ENCODE assay signal across 24 cellular contexts in genomic region chr9:91680129-91680528, GRCh38.
"Had no signal": no experiment of that assay in that cellular context is flagged by ENCODE, and none has a peak within 500 bp of the region (broad histone marks: within the 10 kb centered on the region; RNA-seq: fewer than 3 reads in every experiment).

No MANE protein-coding gene starts in this region.

- H3K27ac Mint-ChIP-seq: activated naive CD4-positive, alpha-beta T cell treated with anti-CD3 and anti-CD28 coated beads, Interleukin-2, amount 50 U/mL, for 24 hours; memory B cell; natural killer cell treated with Interleukin-12 subunit alpha and Interleukin-12 subunit beta and Interleukin-15 and Interleukin-18, amount 100 ng/mL, for 72 hours; stimulated activated memory B cell treated with anti-CD40 and anti-IgM and Interleukin-4, amounts not matched to agents 10 μg/mL and 1 μg/mL and 100 μg/mL, for 72 hours; T-helper 2 cell treated with Interferon-gamma antibody and Interleukin-4, amounts not matched to agents 5 μg/mL and 100 μg/mL, for 36 hours had no signal

- H3K4me1 Mint-ChIP-seq: activated naive CD4-positive, alpha-beta T cell treated with anti-CD3 and anti-CD28 coated beads, Interleukin-2, amount 50 U/mL, for 24 hours; memory B cell had no signal

- ATAC-seq: esophagus mucosa; gastroesophageal sphincter; left cardiac atrium; natural killer cell treated with Interleukin-12 subunit alpha and Interleukin-12 subunit beta and Interleukin-15 and Interleukin-18, amount 100 ng/mL, for 72 hours; right cardiac atrium; stimulated activated memory B cell treated with anti-CD40 and anti-IgM and Interleukin-4, amounts not matched to agents 10 μg/mL and 1 μg/mL and 100 μg/mL, for 72 hours had no signal

- H3K9me3 ChIP-seq: ascending aorta, gastroesophageal sphincter, neutrophil, ovary, prostate gland, stomach, transverse colon, vagina had no signal

- DNase-seq: activated CD4-positive, CD25-positive, alpha-beta regulatory T cell treated with anti-CD3 and anti-CD28 coated beads, Interleukin-2, amount 50 U/mL, for 72 hours; activated gamma-delta T cell treated with Interleukin-2 at 50 U/mL for 16 hours; activated T-cell treated with anti-CD3 and anti-CD28 coated beads, Interleukin-2, amount 50 U/mL, for 1 hour; central memory CD4-positive, alpha-beta T cell; effector memory CD4-positive, alpha-beta T cell; hypothalamus; left cardiac atrium; ovary; right cardiac atrium; stomach; transverse colon; WERI-Rb-1 had no signal

- H3K4me1 ChIP-seq: vagina had no signal

- H3K4me3 ChIP-seq: ascending aorta, gastroesophageal sphincter, ovary, prostate gland, skin epidermis, stomach, transverse colon, vagina had no signal

- H3K27me3 ChIP-seq: ascending aorta, ovary, vagina had no signal

- H3K4me3 Mint-ChIP-seq: activated naive CD4-positive, alpha-beta T cell treated with anti-CD3 and anti-CD28 coated beads, Interleukin-2, amount 50 U/mL, for 24 hours; memory B cell; natural killer cell treated with Interleukin-12 subunit alpha and Interleukin-12 subunit beta and Interleukin-15 and Interleukin-18, amount 100 ng/mL, for 72 hours; stimulated activated memory B cell treated with anti-CD40 and anti-IgM and Interleukin-4, amounts not matched to agents 10 μg/mL and 1 μg/mL and 100 μg/mL, for 72 hours; T-helper 2 cell treated with Interferon-gamma antibody and Interleukin-4, amounts not matched to agents 5 μg/mL and 100 μg/mL, for 36 hours had no signal

- H3K9me3 Mint-ChIP-seq: activated naive CD4-positive, alpha-beta T cell treated with anti-CD3 and anti-CD28 coated beads, Interleukin-2, amount 50 U/mL, for 24 hours; memory B cell; natural killer cell treated with Interleukin-12 subunit alpha and Interleukin-12 subunit beta and Interleukin-15 and Interleukin-18, amount 100 ng/mL, for 72 hours; stimulated activated memory B cell treated with anti-CD40 and anti-IgM and Interleukin-4, amounts not matched to agents 10 μg/mL and 1 μg/mL and 100 μg/mL, for 72 hours; T-helper 2 cell treated with Interferon-gamma antibody and Interleukin-4, amounts not matched to agents 5 μg/mL and 100 μg/mL, for 36 hours had no signal

- H3K36me3 Mint-ChIP-seq: activated naive CD4-positive, alpha-beta T cell treated with anti-CD3 and anti-CD28 coated beads, Interleukin-2, amount 50 U/mL, for 24 hours; memory B cell; natural killer cell treated with Interleukin-12 subunit alpha and Interleukin-12 subunit beta and Interleukin-15 and Interleukin-18, amount 100 ng/mL, for 72 hours; stimulated activated memory B cell treated with anti-CD40 and anti-IgM and Interleukin-4, amounts not matched to agents 10 μg/mL and 1 μg/mL and 100 μg/mL, for 72 hours had no signal

- H3K27ac ChIP-seq: ascending aorta, gastroesophageal sphincter, neutrophil, ovary, prostate gland, skin epidermis, stomach, transverse colon, vagina, WERI-Rb-1 had no signal

- H3K36me3 ChIP-seq: ascending aorta, gastroesophageal sphincter, neutrophil, ovary, prostate gland, stomach, transverse colon, vagina, WERI-Rb-1 had no signal
